9 cellular contexts compared by ENCODE assay signal in genomic region chr9:73154760-73155159, GRCh38. TPM values are rescaled to one million over a fixed set of nuclear protein-coding genes. Genes with fewer than 3 reads are reported as not detected.
DNase-seq lines count a peak whose midpoint lies in the region; ATAC-seq and TF ChIP-seq lines count a peak whose summit lies in the region.
"Had no signal": no experiment of that assay in that cellular context is flagged by ENCODE, and none has a peak within 500 bp of the region (broad histone marks: within the 10 kb centered on the region; RNA-seq: fewer than 3 reads in every experiment).

No MANE protein-coding gene starts in this region.

- H3K4me3 Mint-ChIP-seq in activated T-helper 2 cell treated with anti-CD3 and anti-CD28 coated beads, Interferon-gamma antibody, Interleukin-2, Interleukin-4, amounts not matched to agents 10 μg/mL and 5 μg/mL and 100 μg/mL, durations not matched to agents 14 hours and 24 hours and 36 hours (ENCODE audit: low read depth): peak overlapping the region; percentile 75

- no peaks in the 10 kb centered on the region for H3K9me3 Mint-ChIP-seq in activated T-helper 2 cell treated with anti-CD3 and anti-CD28 coated beads, Interferon-gamma antibody, Interleukin-2, Interleukin-4, amounts not matched to agents 10 μg/mL and 5 μg/mL and 100 μg/mL, durations not matched to agents 14 hours and 24 hours and 36 hours

- peak overlapping the region; percentile 86 for H3K27ac ChIP-seq in left ventricle myocardium inferior (replicated peaks)
- peak overlapping the region; percentile 74 to 89 for H3K27ac ChIP-seq in uterus

- H3K36me3 ChIP-seq in left ventricle myocardium inferior: peaks cover 15% of the 10 kb centered on the region
- H3K36me3 ChIP-seq in uterus: no peaks in the 10 kb centered on the region
- H3K36me3 ChIP-seq in BE2C: no peaks in the 10 kb centered on the region

- no peaks in the 10 kb centered on the region for H3K27me3 Mint-ChIP-seq in activated T-helper 2 cell treated with anti-CD3 and anti-CD28 coated beads, Interferon-gamma antibody, Interleukin-2, Interleukin-4, amounts not matched to agents 10 μg/mL and 5 μg/mL and 100 μg/mL, durations not matched to agents 14 hours and 24 hours and 36 hours (ENCODE audit: low read depth)

- TF ChIP-seq CTCF in left ventricle myocardium inferior (IDR thresholded peaks at IDR 0.05; ENCODE audit: borderline replicate concordance) (no peak), uterus (IDR thresholded peaks at IDR 0.05) (no peak), BE2C (IDR thresholded peaks at IDR 0.05; ENCODE audit: low read depth, low read length) (no peak)

- H3K27ac Mint-ChIP-seq in activated T-helper 2 cell treated with anti-CD3 and anti-CD28 coated beads, Interferon-gamma antibody, Interleukin-2, Interleukin-4, amounts not matched to agents 10 μg/mL and 5 μg/mL and 100 μg/mL, durations not matched to agents 14 hours and 24 hours and 36 hours: peak overlapping the region; percentile 78

- DNase-seq in left ventricle myocardium inferior (no peak), Right ventricle myocardium inferior (ENCODE audit: missing footprints) (no peak), iris pigment epithelial cell (ENCODE audit: low read depth) (peak; percentile 39), uterus (no peak), NCI-H2029 (lab: John Stamatoyannopoulos, UW) (no peak), BE2C (no peak), NCI-H187 treated with DMSO at 0.1 percent for 48 hours (lab: John Stamatoyannopoulos, UW) (no peak)
- DNase-seq in activated T-helper 2 cell treated with anti-CD3 and anti-CD28 coated beads, Interferon-gamma antibody, Interleukin-2, Interleukin-4, amounts not matched to agents 10 μg/mL and 5 μg/mL and 100 μg/mL, durations not matched to agents 14 hours and 24 hours and 36 hours (ENCODE audit: low spot score): no peak
- DNase-seq: DMS153 had no signal

- H3K4me3 ChIP-seq in left ventricle myocardium inferior: peak overlapping the region; percentile 69
- H3K4me3 ChIP-seq in uterus: no peak overlapping the region
- no peak overlapping the region for H3K4me3 ChIP-seq in BE2C (ENCODE audit: low read depth, low read length)

- H3K27me3 ChIP-seq in left ventricle myocardium inferior (ENCODE audit: low read depth): no peaks in the 10 kb centered on the region
- H3K27me3 ChIP-seq in uterus: no peaks in the 10 kb centered on the region
- no peaks in the 10 kb centered on the region for H3K27me3 ChIP-seq in BE2C

- H3K4me1 ChIP-seq in left ventricle myocardium inferior: peaks cover 68% of the 10 kb centered on the region
- H3K4me1 ChIP-seq in uterus: peaks cover 0 to 21% of the 10 kb centered on the region in 2 donors
- H3K4me1 ChIP-seq in BE2C: no peaks in the 10 kb centered on the region

- ATAC-seq in Right ventricle myocardium inferior: no peak

- no peaks in the 10 kb centered on the region for H3K9me3 ChIP-seq in left ventricle myocardium inferior (replicated peaks)
- no peaks in the 10 kb centered on the region for H3K9me3 ChIP-seq in uterus
- no peaks in the 10 kb centered on the region for H3K9me3 ChIP-seq in BE2C

- peaks cover 70% of the 10 kb centered on the region for H3K4me1 Mint-ChIP-seq in activated T-helper 2 cell treated with anti-CD3 and anti-CD28 coated beads, Interferon-gamma antibody, Interleukin-2, Interleukin-4, amounts not matched to agents 10 μg/mL and 5 μg/mL and 100 μg/mL, durations not matched to agents 14 hours and 24 hours and 36 hours (ENCODE audit: low read depth)

- peaks cover 34% of the 10 kb centered on the region for H3K36me3 Mint-ChIP-seq in activated T-helper 2 cell treated with anti-CD3 and anti-CD28 coated beads, Interferon-gamma antibody, Interleukin-2, Interleukin-4, amounts not matched to agents 10 μg/mL and 5 μg/mL and 100 μg/mL, durations not matched to agents 14 hours and 24 hours and 36 hours (ENCODE audit: low read depth)

- no peak for TF ChIP-seq POLR2A in uterus (IDR thresholded peaks at IDR 0.05)

- intact Hi-C loops in left ventricle myocardium inferior (cut with micrococcal nuclease) (no loop called here), Right ventricle myocardium inferior (cut with DNase I) (no loop called here), uterus (cut with DNase I; ENCODE audit: low total_unique reads) (no loop called here)
- intact Hi-C loops in activated T-helper 2 cell treated with anti-CD3 and anti-CD28 coated beads, Interferon-gamma antibody, Interleukin-2, Interleukin-4, amounts not matched to agents 10 μg/mL and 5 μg/mL and 100 μg/mL, durations not matched to agents 14 hours and 24 hours and 36 hours (cut with micrococcal nuclease): loop anchor here (1.0 to 10.0 kb wide), 8 partner anchors 30 to 1994 kb away; partner anchors contain the start of gene TMC1

RNA-seq across cellular contexts. Expression of gene ANXA1, which starts 3.1 kb away (rescaled TPM):
- 48.7 TPM for total RNA-seq in left ventricle myocardium inferior
- 75.7 TPM for total RNA-seq in Right ventricle myocardium inferior
- 28.6 and 32.2 TPM in 2 replicates for total RNA-seq in activated T-helper 2 cell treated with anti-CD3 and anti-CD28 coated beads, Interferon-gamma antibody, Interleukin-2, Interleukin-4, amounts not matched to agents 10 μg/mL and 5 μg/mL and 100 μg/mL, durations not matched to agents 14 hours and 24 hours and 36 hours
- 100 to 1,000 TPM; 101 to 281 (median 187) TPM for total RNA-seq in uterus
- not detected for polyA plus RNA-seq in BE2C (2012; ENCODE audit: insufficient read depth, insufficient read length, low read depth)
